Comparison of ENCODE assay signal across 9 cellular contexts in genomic region chr16:3074860-3075545, GRCh38.
DNase-seq lines count a peak whose midpoint lies in the region; ATAC-seq and TF ChIP-seq lines count a peak whose summit lies in the region.
"Had no signal": no experiment of that assay in that cellular context is flagged by ENCODE, and none has a peak within 500 bp of the region (broad histone marks: within the 10 kb centered on the region; RNA-seq: fewer than 3 reads in every experiment).

No MANE protein-coding gene starts in this region.

- TF ChIP-seq CTCF in GM06990 (IDR thresholded peaks at IDR 0.05; ENCODE audit: insufficient read depth, low read length, poor library complexity, severe bottlenecking) = no peak

- ATAC-seq in HG02610 (IDR thresholded peaks at IDR 0.05; ENCODE audit: unreplicated experiment) = peak; percentile 89
- no peak for ATAC-seq in GM18519 (IDR thresholded peaks at IDR 0.05; ENCODE audit: low FRiP score, unreplicated experiment)

- peak; percentile 76 for DNase-seq in GM06990 (ENCODE audit: extremely low read depth, insufficient read length)
- DNase-seq in T-helper 1 cell = peak; percentile 62 to 98 (median 70)
- peak; percentile 93 for DNase-seq in central memory CD4-positive, alpha-beta T cell
- DNase-seq in stimulated activated CD8-positive, alpha-beta memory T cell treated with anti-CD3 and anti-CD28 coated beads, Interleukin-2, amount 100 ng/mL, for 1 hour (ENCODE audit: low read depth in 2 of 2) = peak; percentile 58 to 61
- no peak for DNase-seq in D341Med (ENCODE audit: low spot score)
- DNase-seq in NCI-H748 treated with DMSO at 0.1 percent for 48 hours (lab: John Stamatoyannopoulos, UW) = no peak

- H3K27me3 ChIP-seq in GM06990 (replicated peaks; ENCODE audit: control insufficient read depth, insufficient read depth, low read length) = no peaks in the 10 kb centered on the region
- H3K27me3 ChIP-seq: cardiac muscle cell had no signal

- no peaks in the 10 kb centered on the region for H3K36me3 ChIP-seq in GM06990 (ENCODE audit: control insufficient read depth, insufficient read depth, low read length)
- H3K36me3 ChIP-seq: cardiac muscle cell had no signal

- H3K4me3 ChIP-seq in GM06990 (replicated peaks; ENCODE audit: low read depth, low read length) = peak overlapping the region; percentile 10; the same call in 1 of the 2 replicates
- H3K4me3 ChIP-seq: cardiac muscle cell had no signal

Comparison
In these comparisons a context has a peak if more than half of its experiments do, and no peak if none do; other contexts are left out.
1. DNase-seq: peak in GM06990 (single experiment), T-helper 1 cell (5 of 5), central memory CD4-positive, alpha-beta T cell (single experiment) and stimulated activated CD8-positive, alpha-beta memory T cell treated with anti-CD3 and anti-CD28 coated beads, Interleukin-2, amount 100 ng/mL, for 1 hour (2 of 2); none in D341Med (single experiment) and NCI-H748 treated with DMSO at 0.1 percent for 48 hours (single experiment).